Comparison of ENCODE assay signal across 24 cellular contexts in genomic region chr11:64831411-64831891, GRCh38.
"Had no signal": no experiment of that assay in that cellular context is flagged by ENCODE, and none has a peak within 500 bp of the region (broad histone marks: within the 10 kb centered on the region; RNA-seq: fewer than 3 reads in every experiment).

No MANE protein-coding gene starts in this region.

- H3K27ac Mint-ChIP-seq: activated CD4-positive, alpha-beta T cell treated with anti-CD3 and anti-CD28 coated beads for 36 hours; activated naive CD8-positive, alpha-beta T cell treated with anti-CD3 and anti-CD28 coated beads for 36 hours; activated T-helper 2 cell treated with anti-CD3 and anti-CD28 coated beads, Interferon-gamma antibody, Interleukin-2, Interleukin-4, amounts not matched to agents 10 μg/mL and 5 μg/mL and 100 μg/mL, durations not matched to agents 14 hours and 24 hours and 36 hours; naive thymus-derived CD4-positive, alpha-beta T cell; progenitor cell of endocrine pancreas had no signal

- H3K4me1 Mint-ChIP-seq: activated CD4-positive, alpha-beta T cell treated with anti-CD3 and anti-CD28 coated beads for 36 hours; activated naive CD8-positive, alpha-beta T cell treated with anti-CD3 and anti-CD28 coated beads for 36 hours; naive thymus-derived CD4-positive, alpha-beta T cell had no signal

- ATAC-seq: activated CD4-positive, alpha-beta T cell treated with anti-CD3 and anti-CD28 coated beads for 36 hours; activated T-cell treated with anti-CD3 and anti-CD28 coated beads, Interleukin-2, amount 50 U/mL, for 4 hours; foreskin keratinocyte; left lobe of liver; lower lobe of right lung; stimulated activated naive CD8-positive, alpha-beta T cell treated with anti-CD3 and anti-CD28 coated beads, Interleukin-15, Interleukin-2, amounts not matched to agents 100 U/mL and 50 U/mL, for 24 hours had no signal

- FAIRE-seq: astrocyte, kidney had no signal

- DNase-seq: activated CD4-positive, alpha-beta T cell treated with anti-CD3 and anti-CD28 coated beads for 36 hours; activated CD4-positive, alpha-beta T cell treated with anti-CD3 and anti-CD28 coated beads, Interleukin-2, amount 50 U/mL, for 48 hours; activated CD8-positive, alpha-beta memory T cell treated with anti-CD3 and anti-CD28 coated beads, Interleukin-2, amount 50 U/mL, for 48 hours; activated naive CD4-positive, alpha-beta T cell; activated naive CD8-positive, alpha-beta T cell treated with anti-CD3 and anti-CD28 coated beads for 36 hours; activated T-cell treated with anti-CD3 and anti-CD28 coated beads, Interleukin-2, amount 50 U/mL, for 4 hours; central memory CD4-positive, alpha-beta T cell; dermis blood vessel endothelial cell; effector CD8-positive, alpha-beta T cell; erythroblast; foreskin keratinocyte; kidney; lower lobe of right lung; spleen; stimulated activated CD4-positive, alpha-beta T cell treated with anti-CD3 and anti-CD28 coated beads, Interleukin-4, amount 100 ng/mL, for 1 hour; stimulated activated naive CD8-positive, alpha-beta T cell treated with anti-CD3 and anti-CD28 coated beads, Interleukin-15, Interleukin-2, amounts not matched to agents 100 U/mL and 50 U/mL, for 24 hours; T-helper 9 cell; thyroid gland had no signal

- H3K9me3 Mint-ChIP-seq: activated naive CD8-positive, alpha-beta T cell treated with anti-CD3 and anti-CD28 coated beads for 36 hours; activated T-cell treated with anti-CD3 and anti-CD28 coated beads, Interleukin-2, amount 50 U/mL, for 4 hours; activated T-helper 2 cell treated with anti-CD3 and anti-CD28 coated beads, Interferon-gamma antibody, Interleukin-2, Interleukin-4, amounts not matched to agents 10 μg/mL and 5 μg/mL and 100 μg/mL, durations not matched to agents 14 hours and 24 hours and 36 hours; naive thymus-derived CD4-positive, alpha-beta T cell; neural progenitor cell had no signal

- H3K27me3 Mint-ChIP-seq: activated CD4-positive, alpha-beta T cell treated with anti-CD3 and anti-CD28 coated beads for 36 hours; activated naive CD8-positive, alpha-beta T cell treated with anti-CD3 and anti-CD28 coated beads for 36 hours; naive thymus-derived CD4-positive, alpha-beta T cell; progenitor cell of endocrine pancreas had no signal

- H3K36me3 Mint-ChIP-seq: activated naive CD8-positive, alpha-beta T cell treated with anti-CD3 and anti-CD28 coated beads for 36 hours; neural progenitor cell had no signal

- H3K4me3 Mint-ChIP-seq: activated CD4-positive, alpha-beta T cell treated with anti-CD3 and anti-CD28 coated beads for 36 hours; activated naive CD8-positive, alpha-beta T cell treated with anti-CD3 and anti-CD28 coated beads for 36 hours; activated T-cell treated with anti-CD3 and anti-CD28 coated beads, Interleukin-2, amount 50 U/mL, for 4 hours; naive thymus-derived CD4-positive, alpha-beta T cell; neural progenitor cell had no signal
